In the genomic region with DNA sequence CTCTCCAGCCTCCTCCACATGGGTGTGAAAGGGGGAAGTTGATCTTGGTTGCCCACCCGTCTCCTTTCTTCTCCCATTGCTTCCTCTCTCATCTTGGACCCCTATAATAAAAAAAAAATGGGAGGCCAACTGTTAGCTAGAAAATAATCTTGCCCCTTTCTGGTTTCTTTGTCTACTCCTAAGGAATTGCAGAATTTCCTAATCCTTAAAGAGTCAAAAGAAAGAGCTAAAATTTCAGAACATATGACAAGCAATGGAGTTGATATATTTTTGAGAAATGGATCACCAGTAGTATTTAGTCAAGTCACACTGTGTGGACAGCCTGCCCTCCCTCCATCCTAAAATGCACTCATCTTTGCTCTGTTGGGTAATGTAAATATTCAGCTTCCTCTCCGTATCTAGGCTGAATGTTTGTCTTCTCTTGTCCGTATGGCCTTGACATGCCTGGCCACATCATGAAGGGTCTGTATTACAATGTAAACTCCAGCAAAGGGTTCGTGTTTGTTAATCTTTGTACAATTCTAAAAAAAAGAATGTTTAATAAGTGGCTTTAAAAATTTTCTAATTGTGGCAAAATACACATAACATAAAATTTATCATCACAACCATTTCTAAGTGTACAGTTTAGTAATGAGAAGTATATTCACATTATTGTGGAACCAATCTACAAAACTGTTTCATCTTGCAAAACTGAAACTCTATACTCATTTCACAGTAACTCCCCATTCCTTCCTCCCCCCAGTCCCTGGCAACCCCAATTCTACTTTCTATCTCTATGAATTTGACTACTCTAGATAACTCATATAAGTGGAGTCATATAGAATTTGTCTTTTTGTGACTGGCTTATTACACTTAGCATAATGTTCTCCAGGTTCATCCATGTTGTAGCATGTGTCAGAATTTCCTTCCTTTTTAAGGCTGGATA, we compare ENCODE assay signal across 22 cellular contexts.
"Had no signal": no experiment of that assay in that cellular context is flagged by ENCODE, and none has a peak within 500 bp of the region (broad histone marks: within the 10 kb centered on the region; RNA-seq: fewer than 3 reads in every experiment).

No MANE protein-coding gene starts in this region.

- H3K9me3 ChIP-seq: body of pancreas, ovary, sigmoid colon, testis had no signal

- H3K27ac ChIP-seq: body of pancreas, coronary artery, left ventricle myocardium inferior, ovary, sigmoid colon, spleen, stomach, testis, upper lobe of left lung had no signal

- DNase-seq: activated CD4-positive, alpha-beta T cell treated with anti-CD3 and anti-CD28 coated beads, Interleukin-2, amount 10 ng/mL, durations not matched to agents 7 days and 5 days; activated CD8-positive, alpha-beta memory T cell treated with anti-CD3 and anti-CD28 coated beads for 24 hours; activated naive CD8-positive, alpha-beta T cell treated with anti-CD3 and anti-CD28 coated beads for 36 hours; amygdala; body of pancreas; effector CD4-positive, alpha-beta T cell; foreskin fibroblast; hippocampal formation; kidney; left ventricle myocardium inferior; mucosa of descending colon; naive thymus-derived CD4-positive, alpha-beta T cell; ovary; sigmoid colon; spleen; stomach; testis; upper lobe of left lung had no signal

- H3K4me3 Mint-ChIP-seq: activated CD4-positive, alpha-beta T cell treated with anti-CD3 and anti-CD28 coated beads, Interleukin-2, amount 10 ng/mL, durations not matched to agents 7 days and 5 days; activated naive CD8-positive, alpha-beta T cell treated with anti-CD3 and anti-CD28 coated beads for 36 hours; central memory CD8-positive, alpha-beta T cell; memory B cell; naive thymus-derived CD4-positive, alpha-beta T cell had no signal

- H3K27ac Mint-ChIP-seq: activated CD4-positive, alpha-beta T cell treated with anti-CD3 and anti-CD28 coated beads, Interleukin-2, amount 10 ng/mL, durations not matched to agents 7 days and 5 days; activated naive CD8-positive, alpha-beta T cell treated with anti-CD3 and anti-CD28 coated beads for 36 hours; memory B cell; naive thymus-derived CD4-positive, alpha-beta T cell had no signal

- H3K4me1 ChIP-seq: body of pancreas, stomach, testis, upper lobe of left lung had no signal

- H3K27me3 Mint-ChIP-seq: activated naive CD8-positive, alpha-beta T cell treated with anti-CD3 and anti-CD28 coated beads for 36 hours; memory B cell had no signal

- H3K36me3 Mint-ChIP-seq: activated naive CD8-positive, alpha-beta T cell treated with anti-CD3 and anti-CD28 coated beads for 36 hours; naive thymus-derived CD4-positive, alpha-beta T cell had no signal

- H3K4me3 ChIP-seq: body of pancreas, coronary artery, left ventricle myocardium inferior, mucosa of descending colon, ovary, sigmoid colon, spleen, stomach, testis, upper lobe of left lung had no signal

- FAIRE-seq: endothelial cell of umbilical vein, kidney had no signal

- ATAC-seq: body of pancreas; mucosa of descending colon; naive thymus-derived CD4-positive, alpha-beta T cell had no signal
